In the genomic region with DNA sequence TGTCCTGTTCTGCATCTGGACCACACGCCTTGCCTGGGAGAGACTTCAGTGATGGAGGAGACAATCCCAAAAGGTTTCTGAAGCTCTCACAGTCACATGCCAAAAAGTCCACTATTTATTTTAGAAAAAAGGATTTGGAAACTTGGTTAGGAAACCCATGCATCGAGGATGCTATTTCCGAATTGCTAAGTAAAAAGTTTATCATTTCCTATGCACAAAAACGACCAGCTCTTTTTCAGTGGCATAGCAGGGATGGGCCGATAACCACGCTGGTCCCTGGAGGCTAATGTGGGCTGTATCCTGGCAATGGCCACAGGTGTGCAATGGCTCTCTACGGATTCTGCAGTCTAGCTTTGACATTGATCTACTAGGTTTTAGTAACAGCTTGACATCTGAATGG, we compare ENCODE assay signal across 21 cellular contexts. TPM values are rescaled to one million over a fixed set of nuclear protein-coding genes. Genes with fewer than 3 reads are reported as not detected.
"Had no signal": no experiment of that assay in that cellular context is flagged by ENCODE, and none has a peak within 500 bp of the region (broad histone marks: within the 10 kb centered on the region; RNA-seq: fewer than 3 reads in every experiment).

No MANE protein-coding gene starts in this region.

- H3K4me3 Mint-ChIP-seq: activated CD4-positive, alpha-beta memory T cell treated with anti-CD3 and anti-CD28 coated beads, Interleukin-2, amount 10 ng/mL, durations not matched to agents 7 days and 5 days; activated CD4-positive, alpha-beta T cell treated with anti-CD3 and anti-CD28 coated beads, Interleukin-2, amount 10 ng/mL, durations not matched to agents 24 days and 14 days; activated naive CD4-positive, alpha-beta T cell treated with anti-CD3 and anti-CD28 coated beads, Interleukin-2, amount 10 ng/mL, durations not matched to agents 7 days and 5 days; memory B cell; naive thymus-derived CD4-positive, alpha-beta T cell; neural crest cell had no signal

- DNase-seq: activated CD4-positive, alpha-beta memory T cell treated with anti-CD3 and anti-CD28 coated beads, Interleukin-2, amount 10 ng/mL, durations not matched to agents 7 days and 5 days; activated CD4-positive, alpha-beta T cell treated with anti-CD3 and anti-CD28 coated beads, Interleukin-2, amount 10 ng/mL, durations not matched to agents 24 days and 14 days; activated effector memory CD4-positive, alpha-beta T cell treated with anti-CD3 and anti-CD28 coated beads, Interleukin-2, amount 50 U/mL, for 16 hours; activated naive CD4-positive, alpha-beta T cell treated with anti-CD3 and anti-CD28 coated beads, Interleukin-2, amount 10 ng/mL, durations not matched to agents 7 days and 5 days; amygdala; cerebellar nuclear complex; cortex of kidney; foreskin melanocyte; mucosa of descending colon; naive thymus-derived CD4-positive, alpha-beta T cell; occipital lobe; posterior cingulate gyrus; stimulated activated CD4-positive, alpha-beta T cell treated with anti-CD3 and anti-CD28 coated beads, Interleukin-4, amount 100 ng/mL, for 24 hours; stimulated activated naive CD8-positive, alpha-beta T cell treated with anti-CD3 and anti-CD28 coated beads, Interleukin-15, Interleukin-2, amounts not matched to agents 100 U/mL and 50 U/mL, for 24 hours; thyroid gland; upper lobe of right lung had no signal

- ATAC-seq: activated CD4-positive, CD25-positive, alpha-beta regulatory T cell treated with anti-CD3 and anti-CD28 coated beads, Interleukin-2, amount 50 U/mL, for 24 hours; mucosa of descending colon; naive thymus-derived CD4-positive, alpha-beta T cell; stimulated activated naive CD8-positive, alpha-beta T cell treated with anti-CD3 and anti-CD28 coated beads, Interleukin-15, Interleukin-2, amounts not matched to agents 100 U/mL and 50 U/mL, for 24 hours; upper lobe of right lung had no signal

- H3K27ac Mint-ChIP-seq: activated CD4-positive, alpha-beta memory T cell treated with anti-CD3 and anti-CD28 coated beads, Interleukin-2, amount 10 ng/mL, durations not matched to agents 7 days and 5 days; activated CD4-positive, alpha-beta T cell treated with anti-CD3 and anti-CD28 coated beads, Interleukin-2, amount 10 ng/mL, durations not matched to agents 24 days and 14 days; activated naive CD4-positive, alpha-beta T cell treated with anti-CD3 and anti-CD28 coated beads, Interleukin-2, amount 10 ng/mL, durations not matched to agents 7 days and 5 days; memory B cell; naive thymus-derived CD4-positive, alpha-beta T cell had no signal

- H3K36me3 Mint-ChIP-seq: activated naive CD4-positive, alpha-beta T cell treated with anti-CD3 and anti-CD28 coated beads, Interleukin-2, amount 10 ng/mL, durations not matched to agents 7 days and 5 days had no signal

- H3K9me3 Mint-ChIP-seq: activated CD4-positive, alpha-beta memory T cell treated with anti-CD3 and anti-CD28 coated beads, Interleukin-2, amount 10 ng/mL, durations not matched to agents 7 days and 5 days; activated CD4-positive, alpha-beta T cell treated with anti-CD3 and anti-CD28 coated beads, Interleukin-2, amount 10 ng/mL, durations not matched to agents 24 days and 14 days; activated naive CD4-positive, alpha-beta T cell treated with anti-CD3 and anti-CD28 coated beads, Interleukin-2, amount 10 ng/mL, durations not matched to agents 7 days and 5 days; endodermal cell; memory B cell had no signal

- H3K27ac ChIP-seq: VCaP had no signal

- H3K9me3 ChIP-seq: mucosa of descending colon, thyroid gland, upper lobe of right lung had no signal

- H3K36me3 ChIP-seq: thyroid gland, upper lobe of right lung had no signal

- H3K4me3 ChIP-seq: mucosa of descending colon, thyroid gland, upper lobe of right lung had no signal

- H3K27me3 ChIP-seq: thyroid gland, upper lobe of right lung had no signal

RNA-seq across cellular contexts. Expression of a gene that starts 33.9 kb away (rescaled TPM):
- polyA plus RNA-seq: naive thymus-derived CD4-positive, alpha-beta T cell had no signal
